In genomic region chr3:152159328-152159727, GRCh38 we compare ENCODE assay signal across 16 cellular contexts.
DNase-seq lines count a peak whose midpoint lies in the region; ATAC-seq, FAIRE-seq and TF ChIP-seq lines count a peak whose summit lies in the region.
"Had no signal": no experiment of that assay in that cellular context is flagged by ENCODE, and none has a peak within 500 bp of the region (broad histone marks: within the 10 kb centered on the region; RNA-seq: fewer than 3 reads in every experiment).

No MANE protein-coding gene starts in this region.

- H3K27ac ChIP-seq in breast epithelium: no peak overlapping the region
- H3K27ac ChIP-seq in astrocyte (ENCODE audit: low read depth, low read length): peak overlapping the region; percentile 29

- CTCF ChIA-PET in MCF 10A (lab: Yijun Ruan, JAX): interaction anchor here (0.5 kb wide), 1 partner anchor 13 kb away, joined by 3 read pairs; no protein-coding TSS in a partner anchor

- peak overlapping the region; percentile 37 for H3K4me2 ChIP-seq in astrocyte (ENCODE audit: low read length)

- no peaks in the 10 kb centered on the region for H4K20me1 ChIP-seq in astrocyte (ENCODE audit: insufficient read depth, low read length)

- no peaks in the 10 kb centered on the region for H3K36me3 ChIP-seq in breast epithelium
- no peaks in the 10 kb centered on the region for H3K36me3 ChIP-seq in astrocyte (ENCODE audit: insufficient read depth, low read length)
- no peaks in the 10 kb centered on the region for H3K36me3 ChIP-seq in kidney epithelial cell (ENCODE audit: control insufficient read depth, insufficient read depth, low read length)

- H3K27ac Mint-ChIP-seq in MCF 10A (ENCODE audit: low read depth, unreplicated experiment) (no peak overlapping the region), astrocyte (ENCODE audit: unreplicated experiment) (peak overlapping the region; percentile 45), glutamatergic neuron (ENCODE audit: unreplicated experiment) (no peak overlapping the region)
- H3K27ac Mint-ChIP-seq in stimulated activated naive B cell treated with anti-CD40 and anti-IgM and Interleukin-4, amounts not matched to agents 10 μg/mL and 1 μg/mL and 100 μg/mL, for 72 hours: no peak overlapping the region
- H3K27ac Mint-ChIP-seq: activated B cell treated with CpG ODN at 0.5 μM for 24 hours; activated T-cell treated with anti-CD3 and anti-CD28 coated beads, Interleukin-2, amount 50 U/mL, for 24 hours had no signal

- H3K9me3 ChIP-seq in breast epithelium: no peaks in the 10 kb centered on the region
- H3K9me3 ChIP-seq in astrocyte (ENCODE audit: insufficient read depth, low read depth, low read length): no peaks in the 10 kb centered on the region

- FAIRE-seq in astrocyte (lab: Jason Lieb, UNC): peak; percentile 47

- intact Hi-C loops in MCF 10A (cut with micrococcal nuclease) (no loop called here), breast epithelium (cut with DNase I; ENCODE audit: low total_unique reads) (no loop called here)

- H3K4me1 Mint-ChIP-seq in MCF 10A (ENCODE audit: insufficient read depth, unreplicated experiment): peaks cover 10% of the 10 kb centered on the region
- peaks cover 17% of the 10 kb centered on the region for H3K4me1 Mint-ChIP-seq in astrocyte (ENCODE audit: low read depth, unreplicated experiment)
- H3K4me1 Mint-ChIP-seq in stimulated activated naive B cell treated with anti-CD40 and anti-IgM and Interleukin-4, amounts not matched to agents 10 μg/mL and 1 μg/mL and 100 μg/mL, for 72 hours: peaks cover 2 to 5% of the 10 kb centered on the region in 2 donors
- no peaks in the 10 kb centered on the region for H3K4me1 Mint-ChIP-seq in glutamatergic neuron (ENCODE audit: low read depth, unreplicated experiment)
- H3K4me1 Mint-ChIP-seq: activated B cell treated with CpG ODN at 0.5 μM for 24 hours had no signal

- H3K27me3 Mint-ChIP-seq in MCF 10A (ENCODE audit: insufficient read depth, unreplicated experiment) (no peaks in the 10 kb centered on the region), astrocyte (ENCODE audit: low read depth, unreplicated experiment) (no peaks in the 10 kb centered on the region), glutamatergic neuron (ENCODE audit: unreplicated experiment) (no peaks in the 10 kb centered on the region)
- no peaks in the 10 kb centered on the region for H3K27me3 Mint-ChIP-seq in stimulated activated naive B cell treated with anti-CD40 and anti-IgM and Interleukin-4, amounts not matched to agents 10 μg/mL and 1 μg/mL and 100 μg/mL, for 72 hours
- H3K27me3 Mint-ChIP-seq: activated B cell treated with CpG ODN at 0.5 μM for 24 hours; activated T-cell treated with anti-CD3 and anti-CD28 coated beads, Interleukin-2, amount 50 U/mL, for 24 hours had no signal

- no TSS peak for BruUV-seq in MCF 10A (replicated peaks; lab: Mats Ljungman, UMichigan)

- H3K4me1 ChIP-seq in breast epithelium: no peaks in the 10 kb centered on the region
- peaks cover 9% of the 10 kb centered on the region for H3K4me1 ChIP-seq in astrocyte (ENCODE audit: insufficient read depth, low read length)

- H3K9me3 Mint-ChIP-seq in MCF 10A (ENCODE audit: unreplicated experiment): no peaks in the 10 kb centered on the region
- H3K9me3 Mint-ChIP-seq in astrocyte (ENCODE audit: unreplicated experiment): peaks cover under 1% of the 10 kb centered on the region
- peaks cover 0 to under 1% of the 10 kb centered on the region in 2 donors for H3K9me3 Mint-ChIP-seq in stimulated activated naive B cell treated with anti-CD40 and anti-IgM and Interleukin-4, amounts not matched to agents 10 μg/mL and 1 μg/mL and 100 μg/mL, for 72 hours
- no peaks in the 10 kb centered on the region for H3K9me3 Mint-ChIP-seq in glutamatergic neuron (ENCODE audit: unreplicated experiment)
- H3K9me3 Mint-ChIP-seq: activated B cell treated with CpG ODN at 0.5 μM for 24 hours; activated T-cell treated with anti-CD3 and anti-CD28 coated beads, Interleukin-2, amount 50 U/mL, for 24 hours had no signal

- H3K79me2 ChIP-seq in astrocyte (ENCODE audit: insufficient read depth, low read length): no peaks in the 10 kb centered on the region

- peak; percentile 40 for DNase-seq in MCF 10A (ENCODE audit: unreplicated experiment)
- no peak for DNase-seq in breast epithelium (ENCODE audit: low spot score in 2 of 2)
- peak; percentile 86 for DNase-seq in astrocyte (ENCODE audit: low read depth)
- DNase-seq in kidney epithelial cell (ENCODE audit: low read depth): peak; percentile 29
- DNase-seq in stimulated activated naive B cell treated with anti-CD40 and anti-IgM and Interleukin-4, amounts not matched to agents 10 μg/mL and 1 μg/mL and 100 μg/mL, for 72 hours: no peak
- no peak for DNase-seq in COR-L47 (lab: John Stamatoyannopoulos, UW)
- no peak for DNase-seq in glutamatergic neuron
- DNase-seq: activated B cell treated with CpG ODN at 0.5 μM for 24 hours; activated T-cell treated with anti-CD3 and anti-CD28 coated beads, Interleukin-2, amount 50 U/mL, for 24 hours; foreskin melanocyte; GF-D8; KG1; left ventricle myocardium superior; NCI-H2171 treated with DMSO at 0.1 percent for 48 hours; stimulated activated naive CD4-positive, alpha-beta T cell had no signal

- ATAC-seq in HG03460 (IDR thresholded peaks at IDR 0.05; ENCODE audit: unreplicated experiment): no peak
- ATAC-seq in stimulated activated naive B cell treated with anti-CD40 and anti-IgM and Interleukin-4, amounts not matched to agents 10 μg/mL and 1 μg/mL and 100 μg/mL, for 72 hours (replicated peaks): no peak
- ATAC-seq: left ventricle myocardium superior had no signal

- no peak overlapping the region for H2AFZ ChIP-seq in astrocyte (ENCODE audit: low read depth, low read length)

- no peak overlapping the region for H3K4me3 ChIP-seq in breast epithelium
- no peak overlapping the region for H3K4me3 ChIP-seq in astrocyte (ENCODE audit: insufficient read depth, low read depth, low read length)
- H3K4me3 ChIP-seq in kidney epithelial cell (ENCODE audit: low read depth, low read length): no peak overlapping the region

- H3K36me3 Mint-ChIP-seq in MCF 10A (ENCODE audit: insufficient read depth, unreplicated experiment) (no peaks in the 10 kb centered on the region), astrocyte (ENCODE audit: low read depth, unreplicated experiment) (no peaks in the 10 kb centered on the region), glutamatergic neuron (ENCODE audit: unreplicated experiment) (no peaks in the 10 kb centered on the region)
- peaks cover 3% of the 10 kb centered on the region in 2 donors for H3K36me3 Mint-ChIP-seq in stimulated activated naive B cell treated with anti-CD40 and anti-IgM and Interleukin-4, amounts not matched to agents 10 μg/mL and 1 μg/mL and 100 μg/mL, for 72 hours

- POLR2A ChIA-PET in MCF 10A (lab: Yijun Ruan, JAX): interaction anchor here (0.9 kb wide), 1 partner anchor 38 kb away, joined by 3 read pairs; no protein-coding TSS in a partner anchor

- no peak overlapping the region for H3K9ac ChIP-seq in astrocyte (ENCODE audit: low read length)

- no peak for TF ChIP-seq CTCF in MCF 10A (IDR thresholded peaks at IDR 0.05; ENCODE audit: unreplicated experiment)
- TF ChIP-seq CTCF in breast epithelium (IDR thresholded peaks at IDR 0.05): no peak
- no peak for TF ChIP-seq CTCF in astrocyte (IDR thresholded peaks at IDR 0.05; ENCODE audit: insufficient read depth, low read depth, low read length)
- no peak for TF ChIP-seq CTCF in kidney epithelial cell (IDR thresholded peaks at IDR 0.05; ENCODE audit: insufficient read depth, low read length, poor library complexity, severe bottlenecking)
- TF ChIP-seq CTCF in glutamatergic neuron (IDR thresholded peaks at IDR 0.05; ENCODE audit: partially characterized antibody, unreplicated experiment): no peak

- no peak overlapping the region for H3K4me3 Mint-ChIP-seq in MCF 10A (ENCODE audit: unreplicated experiment)
- no peak overlapping the region for H3K4me3 Mint-ChIP-seq in astrocyte (ENCODE audit: unreplicated experiment)
- no peak overlapping the region for H3K4me3 Mint-ChIP-seq in stimulated activated naive B cell treated with anti-CD40 and anti-IgM and Interleukin-4, amounts not matched to agents 10 μg/mL and 1 μg/mL and 100 μg/mL, for 72 hours
- no peak overlapping the region for H3K4me3 Mint-ChIP-seq in glutamatergic neuron (ENCODE audit: unreplicated experiment)
- H3K4me3 Mint-ChIP-seq: activated B cell treated with CpG ODN at 0.5 μM for 24 hours; activated T-cell treated with anti-CD3 and anti-CD28 coated beads, Interleukin-2, amount 50 U/mL, for 24 hours had no signal

- TF ChIP-seq POLR2A in breast epithelium (IDR thresholded peaks at IDR 0.05): no peak

- no peaks in the 10 kb centered on the region for H3K27me3 ChIP-seq in breast epithelium
- H3K27me3 ChIP-seq in astrocyte (ENCODE audit: insufficient read depth, low read length): no peaks in the 10 kb centered on the region
- no peaks in the 10 kb centered on the region for H3K27me3 ChIP-seq in kidney epithelial cell (ENCODE audit: control insufficient read depth, insufficient read depth, low read length)

Comparison
In these comparisons a context has a peak if more than half of its experiments do, and no peak if none do; other contexts are left out.
1. DNase-seq: peak in MCF 10A (single experiment), astrocyte (single experiment) and kidney epithelial cell (single experiment); none in breast epithelium (0 of 2), stimulated activated naive B cell treated with anti-CD40 and anti-IgM and Interleukin-4, amounts not matched to agents 10 μg/mL and 1 μg/mL and 100 μg/mL, for 72 hours (single experiment), COR-L47 (single experiment) and glutamatergic neuron (single experiment).